In genomic region chr11:71286701-71287643, GRCh38 we compare ENCODE assay signal across 10 cellular contexts. TPM values are rescaled to one million over a fixed set of nuclear protein-coding genes. Genes with fewer than 3 reads are reported as not detected.
DNase-seq lines count a peak whose midpoint lies in the region; ATAC-seq, FAIRE-seq and TF ChIP-seq lines count a peak whose summit lies in the region.
"Had no signal": no experiment of that assay in that cellular context is flagged by ENCODE, and none has a peak within 500 bp of the region (broad histone marks: within the 10 kb centered on the region; RNA-seq: fewer than 3 reads in every experiment).

No MANE protein-coding gene starts in this region.

- peak; percentile 91 for FAIRE-seq in bronchial epithelial cell (lab: Jason Lieb, UNC)
- FAIRE-seq: D721Med had no signal

- H3K27me3 ChIP-seq in bronchial epithelial cell (ENCODE audit: control insufficient read depth, insufficient read depth, low read length), result no peaks in the 10 kb centered on the region

- H3K4me3 ChIP-seq in bronchial epithelial cell (ENCODE audit: low read depth, low read length), result no peak overlapping the region

- CTCF ChIA-PET in T-cell (lab: Charles Lee), result no interaction called here

- H3K4me1 Mint-ChIP-seq in T-cell, result no peaks in the 10 kb centered on the region

- H3K36me3 Mint-ChIP-seq in T-cell, result no peaks in the 10 kb centered on the region

- DNase-seq in A172 (ENCODE audit: low spot score), result peak; percentile 93
- peak; percentile 52 for DNase-seq in HK-2 (ENCODE audit: unreplicated experiment)
- DNase-seq in bronchial epithelial cell (ENCODE audit: low read depth), result peak; percentile 86
- peak; percentile 65 for DNase-seq in mesenteric fat pad (ENCODE audit: low spot score)
- DNase-seq in activated CD4-positive, alpha-beta T cell treated with anti-CD3 and anti-CD28 coated beads, Interleukin-2, amount 50 U/mL, for 4 hours, result no peak
- DNase-seq in T-cell, result no peak
- DNase-seq: NCI-H2029 treated with DMSO at 0.1 percent for 48 hours had no signal

- ATAC-seq in GM18870 (IDR thresholded peaks at IDR 0.05; ENCODE audit: unreplicated experiment), result no peak
- no peak for ATAC-seq in T-cell (replicated peaks in 1 of 4)
- ATAC-seq in GM18861 (IDR thresholded peaks at IDR 0.05; ENCODE audit: unreplicated experiment), result no peak

- no peak overlapping the region for H3K4me3 Mint-ChIP-seq in T-cell

- POLR2A ChIA-PET in T-cell (lab: Charles Lee), result no interaction called here

- TF ChIP-seq CTCF in bronchial epithelial cell (IDR thresholded peaks at IDR 0.05; ENCODE audit: insufficient read depth, low read length, severe bottlenecking), result no peak

- no peak overlapping the region for H3K27ac Mint-ChIP-seq in T-cell

- H3K9me3 Mint-ChIP-seq in T-cell, result peaks cover 7 to 33% (median 20%) of the 10 kb centered on the region in 3 donors

- H3K36me3 ChIP-seq in bronchial epithelial cell (ENCODE audit: control insufficient read depth, insufficient read depth, low read length), result no peaks in the 10 kb centered on the region

- peaks cover 6 to 8% of the 10 kb centered on the region in 2 donors for H3K27me3 Mint-ChIP-seq in T-cell

RNA-seq across cellular contexts. Expression of gene SHANK2, which starts 34.6 kb away (rescaled TPM):
- total RNA-seq in A172 (2014; rRNA removed; shearing (Covaris generic)), result 0.02 TPM in 2 replicates
- total RNA-seq in bronchial epithelial cell (6.6 and 8.1 TPM in 2 replicates), mesenteric fat pad (2.0 TPM), T-cell (under 1 TPM in 3 of 5 donors, not detected in 2; 0.15 to 0.60 (median 0.49) TPM)

Comparison
In these comparisons a context has a peak if more than half of its experiments do, and no peak if none do; other contexts are left out.
1. DNase-seq: peak in A172 (single experiment), HK-2 (single experiment), bronchial epithelial cell (single experiment) and mesenteric fat pad (single experiment); none in activated CD4-positive, alpha-beta T cell treated with anti-CD3 and anti-CD28 coated beads, Interleukin-2, amount 50 U/mL, for 4 hours (0 of 2) and T-cell (0 of 34).